In genomic region chr2:162945785-162946184, GRCh38 we compare ENCODE assay signal across 28 cellular contexts.
"Had no signal": no experiment of that assay in that cellular context is flagged by ENCODE, and none has a peak within 500 bp of the region (broad histone marks: within the 10 kb centered on the region; RNA-seq: fewer than 3 reads in every experiment).

No MANE protein-coding gene starts in this region.

- H3K27me3 ChIP-seq: colonic mucosa, dorsolateral prefrontal cortex, esophagus muscularis mucosa, esophagus squamous epithelium, foreskin keratinocyte, gastrocnemius medialis, gastroesophageal sphincter, heart left ventricle, heart right ventricle, hepatocyte had no signal

- FAIRE-seq: endometrium, endothelial cell of umbilical vein, frontal cortex had no signal

- H3K4me2 ChIP-seq: hepatocyte had no signal

- H3K36me3 ChIP-seq: colonic mucosa, esophagus muscularis mucosa, esophagus squamous epithelium, gastrocnemius medialis, gastroesophageal sphincter, heart left ventricle, heart right ventricle had no signal

- H3K79me2 ChIP-seq: hepatocyte had no signal

- ATAC-seq: effector memory CD8-positive, alpha-beta T cell; esophagus mucosa; foreskin keratinocyte; gastrocnemius medialis; gastroesophageal sphincter; heart left ventricle; heart right ventricle had no signal

- H3K9me3 ChIP-seq: colonic mucosa, gastrocnemius medialis had no signal

- H3K4me3 ChIP-seq: colonic mucosa, coronary artery, dorsolateral prefrontal cortex, esophagus muscularis mucosa, esophagus squamous epithelium, gastrocnemius medialis, gastroesophageal sphincter, heart left ventricle, heart right ventricle, hepatocyte had no signal

- H3K4me1 ChIP-seq: colonic mucosa, esophagus muscularis mucosa, esophagus squamous epithelium, foreskin keratinocyte, gastrocnemius medialis, gastroesophageal sphincter, heart left ventricle, heart right ventricle had no signal

- H2AFZ ChIP-seq: hepatocyte had no signal

- H3K27ac ChIP-seq: colonic mucosa, coronary artery, dorsolateral prefrontal cortex, epithelial cell of prostate, esophagus muscularis mucosa, esophagus squamous epithelium, foreskin keratinocyte, gastrocnemius medialis, gastroesophageal sphincter, heart left ventricle, heart right ventricle, hepatocyte had no signal

- DNase-seq: colonic mucosa; cortex of kidney; dermis blood vessel endothelial cell; dorsolateral prefrontal cortex; effector CD4-positive, alpha-beta T cell; effector CD8-positive, alpha-beta T cell; effector memory CD4-positive, alpha-beta T cell; effector memory CD8-positive, alpha-beta T cell; endodermal cell; erythroblast; esophagus squamous epithelium; foreskin fibroblast; foreskin keratinocyte; foreskin melanocyte; gastrocnemius medialis; glutamatergic neuron; head of caudate nucleus; heart left ventricle; heart right ventricle had no signal
